Comparison of ENCODE assay signal across 8 cellular contexts in genomic region chr1:26035203-26035958, GRCh38. TPM values are rescaled to one million over a fixed set of nuclear protein-coding genes. Genes with fewer than 3 reads are reported as not detected.
A peak's percentile ranks its signal among the peaks of the same experiment; 100 is the strongest.
DNase-seq lines count a peak whose midpoint lies in the region; ATAC-seq and TF ChIP-seq lines count a peak whose summit lies in the region.

No MANE protein-coding gene starts in this region.

- no peaks in the 10 kb centered on the region for H3K27me3 ChIP-seq in Karpas-422 (ENCODE audit: low read length)

- H3K36me3 ChIP-seq in Karpas-422 (ENCODE audit: insufficient read depth, low read length) = no peaks in the 10 kb centered on the region

- H3K9me3 Mint-ChIP-seq in activated T-helper 17 cell treated with anti-CD3 and anti-CD28 coated beads, Interleukin-2, amount 50 U/mL, for 72 hours = no peaks in the 10 kb centered on the region
- H3K9me3 Mint-ChIP-seq in naive thymus-derived CD8-positive, alpha-beta T cell = no peaks in the 10 kb centered on the region
- H3K9me3 Mint-ChIP-seq in stimulated activated memory B cell treated with anti-CD40 and anti-IgM and Interleukin-4, amounts not matched to agents 10 μg/mL and 1 μg/mL and 100 μg/mL, for 72 hours = no peaks in the 10 kb centered on the region

- DNase-seq in DMS153 treated with DMSO at 0.1 percent for 48 hours (lab: John Stamatoyannopoulos, UW; ENCODE audit: unreplicated experiment) (peak; percentile 87), Karpas-422 (peak; percentile 95), RPMI7951 (ENCODE audit: low read depth) (peak; percentile 89), fibroblast of mammary gland (ENCODE audit: low read depth) (peak; percentile 86)
- DNase-seq in naive thymus-derived CD8-positive, alpha-beta T cell = peak; percentile 86 to 97 (median 91)

- no peak for TF ChIP-seq CTCF in fibroblast of mammary gland (conservative IDR thresholded peaks at IDR 0.05; ENCODE audit: control insufficient read depth, insufficient read depth, low read depth, low read length)

- H3K9me2 ChIP-seq in Karpas-422 (replicated peaks; ENCODE audit: insufficient read depth, low read length) = no peaks in the 10 kb centered on the region

- peak overlapping the region; percentile 90 for H2AFZ ChIP-seq in Karpas-422 (ENCODE audit: low read length)

- peak overlapping the region; percentile 85 for H3K27ac Mint-ChIP-seq in activated T-helper 17 cell treated with anti-CD3 and anti-CD28 coated beads, Interleukin-2, amount 50 U/mL, for 72 hours
- peak overlapping the region; percentile 74 to 97 (median 94) for H3K27ac Mint-ChIP-seq in naive thymus-derived CD8-positive, alpha-beta T cell
- peak overlapping the region; percentile 71 for H3K27ac Mint-ChIP-seq in stimulated activated memory B cell treated with anti-CD40 and anti-IgM and Interleukin-4, amounts not matched to agents 10 μg/mL and 1 μg/mL and 100 μg/mL, for 72 hours

- peak overlapping the region; percentile 96 for H3K4me3 Mint-ChIP-seq in activated T-helper 17 cell treated with anti-CD3 and anti-CD28 coated beads, Interleukin-2, amount 50 U/mL, for 72 hours
- peak overlapping the region; percentile 92 to 98 (median 97) for H3K4me3 Mint-ChIP-seq in naive thymus-derived CD8-positive, alpha-beta T cell
- peak overlapping the region; percentile 91 for H3K4me3 Mint-ChIP-seq in stimulated activated memory B cell treated with anti-CD40 and anti-IgM and Interleukin-4, amounts not matched to agents 10 μg/mL and 1 μg/mL and 100 μg/mL, for 72 hours

- H4K20me1 ChIP-seq in Karpas-422 (ENCODE audit: insufficient read depth, low read depth, low read length) = no peaks in the 10 kb centered on the region

- no peaks in the 10 kb centered on the region for H3K9me3 ChIP-seq in Karpas-422 (ENCODE audit: low read length)

- peak; percentile 90 for ATAC-seq in GM21786 (IDR thresholded peaks at IDR 0.05; ENCODE audit: unreplicated experiment)
- ATAC-seq in activated T-helper 17 cell treated with anti-CD3 and anti-CD28 coated beads, Interleukin-2, amount 50 U/mL, for 72 hours (replicated peaks) = peak; percentile 97
- peak; percentile 96 to 97 for ATAC-seq in naive thymus-derived CD8-positive, alpha-beta T cell
- ATAC-seq in stimulated activated memory B cell treated with anti-CD40 and anti-IgM and Interleukin-4, amounts not matched to agents 10 μg/mL and 1 μg/mL and 100 μg/mL, for 72 hours = peak; percentile 95

- peak overlapping the region; percentile 70 for H3K4me3 ChIP-seq in Karpas-422 (ENCODE audit: low read length)
- H3K4me3 ChIP-seq in fibroblast of mammary gland (ENCODE audit: control insufficient read depth, low read depth, low read length) = peak overlapping the region; percentile 78

- H3K4me1 Mint-ChIP-seq in activated T-helper 17 cell treated with anti-CD3 and anti-CD28 coated beads, Interleukin-2, amount 50 U/mL, for 72 hours = peaks cover 7% of the 10 kb centered on the region
- peaks cover 8 to 20% (median 12%) of the 10 kb centered on the region in 4 donors for H3K4me1 Mint-ChIP-seq in naive thymus-derived CD8-positive, alpha-beta T cell
- peaks cover 25% of the 10 kb centered on the region for H3K4me1 Mint-ChIP-seq in stimulated activated memory B cell treated with anti-CD40 and anti-IgM and Interleukin-4, amounts not matched to agents 10 μg/mL and 1 μg/mL and 100 μg/mL, for 72 hours

- H3K9ac ChIP-seq in Karpas-422 (ENCODE audit: low read length) = peak overlapping the region; percentile 67

- H3K36me3 Mint-ChIP-seq in activated T-helper 17 cell treated with anti-CD3 and anti-CD28 coated beads, Interleukin-2, amount 50 U/mL, for 72 hours (ENCODE audit: low read depth) = no peaks in the 10 kb centered on the region
- H3K36me3 Mint-ChIP-seq in naive thymus-derived CD8-positive, alpha-beta T cell = no peaks in the 10 kb centered on the region
- no peaks in the 10 kb centered on the region for H3K36me3 Mint-ChIP-seq in stimulated activated memory B cell treated with anti-CD40 and anti-IgM and Interleukin-4, amounts not matched to agents 10 μg/mL and 1 μg/mL and 100 μg/mL, for 72 hours

- H3K4me1 ChIP-seq in Karpas-422 (ENCODE audit: low read length) = peaks cover 13% of the 10 kb centered on the region

- peak overlapping the region; percentile 81 for H3K4me2 ChIP-seq in Karpas-422 (ENCODE audit: low read depth, low read length, poor library complexity, severe bottlenecking)

- H3K27ac ChIP-seq in Karpas-422 (ENCODE audit: low read length) = no peak overlapping the region

- H3K79me2 ChIP-seq in Karpas-422 (ENCODE audit: low read length) = no peaks in the 10 kb centered on the region

- POLR2A ChIA-PET in naive thymus-derived CD8-positive, alpha-beta T cell (lab: Charles Lee) = interaction anchor here (0.6 to 1.7 kb wide), 5 partner anchors 9 to 216 kb away, joined by 3 to 5 read pairs (median 4); partner anchors contain the start of genes MTFR1L and PAFAH2

- H3K27me3 Mint-ChIP-seq in activated T-helper 17 cell treated with anti-CD3 and anti-CD28 coated beads, Interleukin-2, amount 50 U/mL, for 72 hours = peaks cover 6% of the 10 kb centered on the region
- H3K27me3 Mint-ChIP-seq in naive thymus-derived CD8-positive, alpha-beta T cell = peaks cover 0 to 3% (median 0%) of the 10 kb centered on the region in 5 donors
- peaks cover 37% of the 10 kb centered on the region for H3K27me3 Mint-ChIP-seq in stimulated activated memory B cell treated with anti-CD40 and anti-IgM and Interleukin-4, amounts not matched to agents 10 μg/mL and 1 μg/mL and 100 μg/mL, for 72 hours

RNA-seq across cellular contexts. Expression of gene SLC30A2, which starts 10.5 kb away (rescaled TPM):
- not detected in 2 replicates for total RNA-seq in Karpas-422 (2014; rRNA removed; shearing (Covaris generic); ENCODE audit: low replicate concordance)
- not detected in 2 replicates for total RNA-seq in RPMI7951 (2014; rRNA removed; shearing (Covaris generic))
- not detected for total RNA-seq in activated T-helper 17 cell treated with anti-CD3 and anti-CD28 coated beads, Interleukin-2, amount 50 U/mL, for 72 hours
- not detected for total RNA-seq in naive thymus-derived CD8-positive, alpha-beta T cell
- under 1 TPM in 1 of 3 donors, not detected in 2; 0.16 TPM for polyA plus RNA-seq in naive thymus-derived CD8-positive, alpha-beta T cell

RNA-seq across cellular contexts. Expression of gene EXTL1, which starts 13.8 kb away (rescaled TPM):
- not detected in 2 replicates for total RNA-seq in Karpas-422 (2014; rRNA removed; shearing (Covaris generic); ENCODE audit: low replicate concordance)
- 2.2 and 4.1 TPM in 2 replicates for total RNA-seq in RPMI7951 (2014; rRNA removed; shearing (Covaris generic))
- total RNA-seq in activated T-helper 17 cell treated with anti-CD3 and anti-CD28 coated beads, Interleukin-2, amount 50 U/mL, for 72 hours = not detected
- total RNA-seq in naive thymus-derived CD8-positive, alpha-beta T cell = under 1 TPM; 0.19 to 0.26 TPM
- not detected for polyA plus RNA-seq in naive thymus-derived CD8-positive, alpha-beta T cell

RNA-seq across cellular contexts. Expression of gene TRIM63, which starts 32.0 kb away (rescaled TPM):
- not detected in 2 replicates for total RNA-seq in Karpas-422 (2014; rRNA removed; shearing (Covaris generic); ENCODE audit: low replicate concordance)
- total RNA-seq in RPMI7951 (2014; rRNA removed; shearing (Covaris generic)) = 0.12 TPM in 1 of 2 replicates, not detected in the other
- not detected for total RNA-seq in activated T-helper 17 cell treated with anti-CD3 and anti-CD28 coated beads, Interleukin-2, amount 50 U/mL, for 72 hours
- total RNA-seq in naive thymus-derived CD8-positive, alpha-beta T cell = not detected
- not detected for polyA plus RNA-seq in naive thymus-derived CD8-positive, alpha-beta T cell

RNA-seq across cellular contexts. Expression of gene PAFAH2, which starts 37.5 kb away (rescaled TPM):
- total RNA-seq in Karpas-422 (2014; rRNA removed; shearing (Covaris generic); ENCODE audit: low replicate concordance) = 1.6 and 3.6 TPM in 2 replicates
- total RNA-seq in RPMI7951 (2014; rRNA removed; shearing (Covaris generic)) = 8.4 and 10.2 TPM in 2 replicates
- 1 to 10 TPM; 8.1 to 8.3 TPM for total RNA-seq in activated T-helper 17 cell treated with anti-CD3 and anti-CD28 coated beads, Interleukin-2, amount 50 U/mL, for 72 hours
- total RNA-seq in naive thymus-derived CD8-positive, alpha-beta T cell = 10 to 100 TPM; 24.6 to 25.4 TPM
- 10 to 100 TPM; 16.4 to 25.5 (median 17.3) TPM for polyA plus RNA-seq in naive thymus-derived CD8-positive, alpha-beta T cell
